In the genomic region with DNA sequence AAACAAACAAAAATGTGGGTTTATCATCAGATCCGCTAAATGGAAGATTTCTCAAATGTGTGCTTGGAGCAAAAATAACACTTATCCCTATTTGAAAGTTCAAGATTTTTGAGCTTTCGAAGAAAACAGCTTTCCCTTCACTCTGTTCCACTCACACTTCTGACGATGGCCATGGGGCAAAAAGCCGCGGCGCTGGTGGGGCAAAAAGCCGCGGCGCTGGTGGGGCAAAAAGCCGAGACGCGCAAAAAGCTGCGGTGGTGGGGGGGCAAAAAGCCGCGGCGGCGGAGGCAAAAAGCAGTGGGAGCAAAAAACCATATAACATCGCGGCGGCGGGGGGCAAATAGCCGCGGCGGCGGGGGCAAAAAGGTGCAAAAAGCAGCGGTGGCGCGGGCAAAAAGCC, we compare ENCODE assay signal across 8 cellular contexts.
A peak's percentile ranks its signal among the peaks of the same experiment; 100 is the strongest.
DNase-seq lines count a peak whose midpoint lies in the region; ATAC-seq and TF ChIP-seq lines count a peak whose summit lies in the region.
"Not testable (repeated sequence)": the region's sequence is repeated elsewhere in the genome, so short reads cannot be mapped to it uniquely, and the experiment has no call there.

No MANE protein-coding gene starts in this region.

- not testable (repeated sequence) for H3K9me2 ChIP-seq in GM23248 (ENCODE audit: insufficient read depth); SK-N-SH

- H3K4me3 ChIP-seq in GM23248; SK-N-SH (ENCODE audit: low read depth in 2 of 2, low read length in 1 of 2); aorta (ENCODE audit: low read length in 2 of 2): not testable (repeated sequence)

- H3K36me3 Mint-ChIP-seq in activated CD8-positive, alpha-beta T cell treated with anti-CD3 and anti-CD28 coated beads for 36 hours (ENCODE audit: low read depth); activated naive CD4-positive, alpha-beta T cell treated with anti-CD3 and anti-CD28 coated beads, Interleukin-2, amount 10 ng/mL, durations not matched to agents 7 days and 5 days; immature natural killer cell; progenitor cell of endocrine pancreas (ENCODE audit: insufficient read depth): not testable (repeated sequence)
- peaks cover 10% of the 10 kb centered on the region for H3K36me3 Mint-ChIP-seq in central memory CD8-positive, alpha-beta T cell (ENCODE audit: insufficient read depth)

- not testable (repeated sequence) for H3K27ac Mint-ChIP-seq in activated CD8-positive, alpha-beta T cell treated with anti-CD3 and anti-CD28 coated beads for 36 hours; activated naive CD4-positive, alpha-beta T cell treated with anti-CD3 and anti-CD28 coated beads, Interleukin-2, amount 10 ng/mL, durations not matched to agents 7 days and 5 days; central memory CD8-positive, alpha-beta T cell (ENCODE audit: low read depth); immature natural killer cell
- H3K27ac Mint-ChIP-seq in progenitor cell of endocrine pancreas, result peak overlapping the region; percentile 92

- CTCF ChIA-PET in SK-N-SH (lab: Yijun Ruan, JAX); activated CD8-positive, alpha-beta T cell treated with anti-CD3 and anti-CD28 coated beads for 36 hours (lab: Charles Lee); activated naive CD4-positive, alpha-beta T cell treated with anti-CD3 and anti-CD28 coated beads, Interleukin-2, amount 10 ng/mL, durations not matched to agents 7 days and 5 days (lab: Charles Lee): not testable (repeated sequence)

- not testable (repeated sequence) for ATAC-seq in activated CD8-positive, alpha-beta T cell treated with anti-CD3 and anti-CD28 coated beads for 36 hours; central memory CD8-positive, alpha-beta T cell (replicated peaks; ENCODE audit: extremely low read depth, poor library complexity, severe bottlenecking); aorta (ENCODE audit: low FRiP score)

- H3K4me2 ChIP-seq in GM23248 (ENCODE audit: unreplicated experiment) (peak overlapping the region; percentile 57), SK-N-SH (0 out of 2 replicates have a peak overlapping the region, but pooled peaks have one; percentile 44)

- POLR2A ChIA-PET in SK-N-SH (lab: Yijun Ruan, JAX), result interaction anchor here (0.7 kb wide), 1 partner anchor 1156 kb away, joined by 3 read pairs; no protein-coding TSS in a partner anchor
- POLR2A ChIA-PET in activated CD8-positive, alpha-beta T cell treated with anti-CD3 and anti-CD28 coated beads for 36 hours (lab: Charles Lee), result not testable (repeated sequence)

- TF ChIP-seq EP300 in SK-N-SH (IDR thresholded peaks at IDR 0.05; ENCODE audit: borderline replicate concordance in 1 of 2, low read depth in 1 of 2, low read length in 1 of 2), result not testable (repeated sequence)

- H3K36me3 ChIP-seq in GM23248 (ENCODE audit: low read depth); SK-N-SH (replicated peaks in 1 of 2; ENCODE audit: control insufficient read depth in 1 of 2, insufficient read depth in 2 of 2, low read length in 1 of 2); aorta (ENCODE audit: control insufficient read depth in 1 of 2, insufficient read depth in 2 of 2, low read length in 1 of 2): not testable (repeated sequence)

- H3K9me3 ChIP-seq in GM23248 (ENCODE audit: low read depth); SK-N-SH; aorta (ENCODE audit: control insufficient read depth, low read length): not testable (repeated sequence)

- H3K27me3 Mint-ChIP-seq in activated CD8-positive, alpha-beta T cell treated with anti-CD3 and anti-CD28 coated beads for 36 hours; central memory CD8-positive, alpha-beta T cell; immature natural killer cell (ENCODE audit: low read depth in 3 of 3); progenitor cell of endocrine pancreas: not testable (repeated sequence)
- H3K27me3 Mint-ChIP-seq in activated naive CD4-positive, alpha-beta T cell treated with anti-CD3 and anti-CD28 coated beads, Interleukin-2, amount 10 ng/mL, durations not matched to agents 7 days and 5 days, result peaks cover 23% of the 10 kb centered on the region

- not testable (repeated sequence) for H3K27ac ChIP-seq in GM23248; SK-N-SH (ENCODE audit: low read depth in 2 of 2, low read length in 1 of 2); aorta (ENCODE audit: low read depth in 1 of 2, low read length in 2 of 2)

- H3K4me1 Mint-ChIP-seq in activated CD8-positive, alpha-beta T cell treated with anti-CD3 and anti-CD28 coated beads for 36 hours (ENCODE audit: low read depth); activated naive CD4-positive, alpha-beta T cell treated with anti-CD3 and anti-CD28 coated beads, Interleukin-2, amount 10 ng/mL, durations not matched to agents 7 days and 5 days; central memory CD8-positive, alpha-beta T cell; immature natural killer cell; progenitor cell of endocrine pancreas (ENCODE audit: low read depth): not testable (repeated sequence)

- not testable (repeated sequence) for H3K79me2 ChIP-seq in GM23248 (ENCODE audit: insufficient read depth); SK-N-SH (ENCODE audit: insufficient read depth)

- not testable (repeated sequence) for H3F3A ChIP-seq in GM23248 (ENCODE audit: insufficient read depth); SK-N-SH (replicated peaks; ENCODE audit: insufficient read depth)

- not testable (repeated sequence) for H3K9ac ChIP-seq in GM23248, SK-N-SH

- H4K20me1 ChIP-seq in GM23248 (ENCODE audit: insufficient read depth); SK-N-SH (ENCODE audit: insufficient read depth): not testable (repeated sequence)

- peak overlapping the region; percentile 49 for H3K4me3 Mint-ChIP-seq in activated CD8-positive, alpha-beta T cell treated with anti-CD3 and anti-CD28 coated beads for 36 hours
- peak overlapping the region; percentile 43 for H3K4me3 Mint-ChIP-seq in activated naive CD4-positive, alpha-beta T cell treated with anti-CD3 and anti-CD28 coated beads, Interleukin-2, amount 10 ng/mL, durations not matched to agents 7 days and 5 days
- H3K4me3 Mint-ChIP-seq in central memory CD8-positive, alpha-beta T cell, result peak overlapping the region; percentile 73
- H3K4me3 Mint-ChIP-seq in immature natural killer cell, result peak overlapping the region in 4 of 5 donors; percentile 12 to 56 (median 39)
- H3K4me3 Mint-ChIP-seq in progenitor cell of endocrine pancreas (ENCODE audit: low read depth), result peak overlapping the region; percentile 58

- not testable (repeated sequence) for H2AFZ ChIP-seq in GM23248; SK-N-SH (ENCODE audit: low read depth)

- H3K4me1 ChIP-seq in GM23248 (ENCODE audit: insufficient read depth); SK-N-SH (ENCODE audit: control insufficient read depth in 1 of 2, insufficient read depth in 2 of 2, low read depth in 1 of 2, low read length in 1 of 2); aorta (ENCODE audit: control insufficient read depth in 1 of 2, insufficient read depth in 2 of 2, low read length in 2 of 2): not testable (repeated sequence)

- not testable (repeated sequence) for TF ChIP-seq RAD21 in SK-N-SH (IDR thresholded peaks at IDR 0.05; ENCODE audit: low read length)

- WGBS in GM23248 (ENCODE audit: low coverage in 1 of 2, low lambda C conversion rate in 2 of 2, missing lambda C conversion rate in 2 of 2), 2 experiments, result 3 to 5% methylated on average over 12 to 27 of the region's 28 CpGs
- 8% methylated on average over 28 of the region's 28 CpGs for WGBS in SK-N-SH (ENCODE audit: low lambda C conversion rate)
- 6 to 7% methylated on average over 16 to 27 of the region's 28 CpGs for WGBS in aorta, 2 donors

- in situ Hi-C loops in GM23248 (cut with MboI), result not testable (repeated sequence)

- intact Hi-C loops in activated CD8-positive, alpha-beta T cell treated with anti-CD3 and anti-CD28 coated beads for 36 hours (cut with micrococcal nuclease); aorta (cut with DNase I): not testable (repeated sequence)

- not testable (repeated sequence) for H3K27me3 ChIP-seq in GM23248 (replicated peaks; ENCODE audit: insufficient read depth); SK-N-SH (ENCODE audit: insufficient read depth); aorta (ENCODE audit: control insufficient read depth in 1 of 2, insufficient read depth in 2 of 2, low read length in 1 of 2)

- TF ChIP-seq CTCF in SK-N-SH (IDR thresholded peaks at IDR 0.05); activated CD8-positive, alpha-beta T cell treated with anti-CD3 and anti-CD28 coated beads for 36 hours (IDR thresholded peaks at IDR 0.05); progenitor cell of endocrine pancreas (IDR thresholded peaks at IDR 0.05; ENCODE audit: unreplicated experiment): not testable (repeated sequence)

- DNase-seq in GM23248; SK-N-SH; activated CD8-positive, alpha-beta T cell treated with anti-CD3 and anti-CD28 coated beads for 36 hours; activated naive CD4-positive, alpha-beta T cell treated with anti-CD3 and anti-CD28 coated beads, Interleukin-2, amount 10 ng/mL, durations not matched to agents 7 days and 5 days; central memory CD8-positive, alpha-beta T cell (ENCODE audit: low spot score in 2 of 2); immature natural killer cell; progenitor cell of endocrine pancreas (ENCODE audit: low spot score, unreplicated experiment): not testable (repeated sequence)
- peak; percentile 37 to 67 for DNase-seq in aorta

- not testable (repeated sequence) for H3K9me3 Mint-ChIP-seq in activated CD8-positive, alpha-beta T cell treated with anti-CD3 and anti-CD28 coated beads for 36 hours; activated naive CD4-positive, alpha-beta T cell treated with anti-CD3 and anti-CD28 coated beads, Interleukin-2, amount 10 ng/mL, durations not matched to agents 7 days and 5 days; central memory CD8-positive, alpha-beta T cell; immature natural killer cell; progenitor cell of endocrine pancreas (ENCODE audit: low read depth)
